Comparison of ENCODE assay signal across 12 cellular contexts in genomic region chr6:37525460-37526357, GRCh38. TPM values are rescaled to one million over a fixed set of nuclear protein-coding genes. Genes with fewer than 3 reads are reported as not detected.
DNase-seq lines count a peak whose midpoint lies in the region; ATAC-seq and TF ChIP-seq lines count a peak whose summit lies in the region.
"Had no signal": no experiment of that assay in that cellular context is flagged by ENCODE, and none has a peak within 500 bp of the region (broad histone marks: within the 10 kb centered on the region; RNA-seq: fewer than 3 reads in every experiment).

No MANE protein-coding gene starts in this region.

- no peaks in the 10 kb centered on the region for H3K27me3 ChIP-seq in GM23338 (ENCODE audit: insufficient read depth)
- H3K27me3 ChIP-seq: thyroid gland had no signal

- H3K9me3 Mint-ChIP-seq in GM23338, result no peaks in the 10 kb centered on the region; the same call in 2 of the 3 replicates

- H3K4me3 ChIP-seq in GM23338 (no peak overlapping the region), fibroblast of pulmonary artery (replicated peaks; ENCODE audit: low read depth, low read length) (no peak overlapping the region)
- H3K4me3 ChIP-seq: thyroid gland had no signal

- H3K27ac Mint-ChIP-seq in GM23338, result no peak overlapping the region

- peaks cover 9% of the 10 kb centered on the region for H3K27me3 Mint-ChIP-seq in GM23338 (ENCODE audit: insufficient read depth, low read depth, poor library complexity)

- ATAC-seq in GM23338, result peak; percentile 87
- ATAC-seq in GM19035 (IDR thresholded peaks at IDR 0.05; ENCODE audit: unreplicated experiment), result no peak
- no peak for ATAC-seq in HG02885 (IDR thresholded peaks at IDR 0.05; ENCODE audit: poor library complexity, unreplicated experiment)
- ATAC-seq in HG03196 (IDR thresholded peaks at IDR 0.05; ENCODE audit: unreplicated experiment), result no peak

- no peak overlapping the region for H3K4me2 ChIP-seq in GM23338

- peak; percentile 39 to 41 for TF ChIP-seq CTCF in GM23338 (conservative IDR thresholded peaks at IDR 0.05; ENCODE audit: low read depth in 2 of 2)
- TF ChIP-seq CTCF in RWPE1 (conservative IDR thresholded peaks at IDR 0.05; ENCODE audit: low read depth), result no peak
- no peak for TF ChIP-seq CTCF in fibroblast of pulmonary artery (IDR thresholded peaks at IDR 0.05; ENCODE audit: low read length, missing control alignments)

- peaks cover 5% of the 10 kb centered on the region; the same call in 1 of the 2 replicates for H4K20me1 ChIP-seq in GM23338 (replicated peaks; ENCODE audit: insufficient read depth)

- CTCF ChIA-PET in RWPE1 (lab: Yijun Ruan, JAX), result no interaction called here

- no peaks in the 10 kb centered on the region for H3K36me3 ChIP-seq in GM23338 (ENCODE audit: insufficient read depth)
- H3K36me3 ChIP-seq: thyroid gland had no signal

- no peaks in the 10 kb centered on the region; the same call in 1 of the 2 replicates for H3K4me1 ChIP-seq in GM23338 (ENCODE audit: insufficient read depth)
- H3K4me1 ChIP-seq: thyroid gland had no signal

- H3F3A ChIP-seq in GM23338 (replicated peaks; ENCODE audit: low read depth), result no peaks in the 10 kb centered on the region

- no peaks in the 10 kb centered on the region for H3K36me3 Mint-ChIP-seq in GM23338 (ENCODE audit: low read depth)

- no peaks in the 10 kb centered on the region for H3K79me2 ChIP-seq in GM23338 (replicated peaks; ENCODE audit: insufficient read depth)

- no peak overlapping the region for H2AFZ ChIP-seq in GM23338

- no peaks in the 10 kb centered on the region for H3K9me2 ChIP-seq in GM23338 (ENCODE audit: insufficient read depth)

- DNase-seq in AG08395 (ENCODE audit: low spot score), result peak; percentile 63
- peak; percentile 81 for DNase-seq in GM23338 (ENCODE audit: low spot score)
- peak; percentile 39 for DNase-seq in RWPE1 (ENCODE audit: low spot score)
- peak; percentile 50 for DNase-seq in fibroblast of pulmonary artery (ENCODE audit: low read depth)
- no peak for DNase-seq in NCI-H2107 (lab: John Stamatoyannopoulos, UW)
- DNase-seq: C1 segment of cervical spinal cord, NCI-H1092 treated with DMSO at 0.1 percent for 48 hours, thyroid gland had no signal

- no peak overlapping the region for H3K4me3 Mint-ChIP-seq in GM23338

- H3K27ac ChIP-seq in GM23338 (ENCODE audit: low read depth) (no peak overlapping the region), RWPE1 (no peak overlapping the region)
- H3K27ac ChIP-seq: thyroid gland, VCaP had no signal

- POLR2A ChIA-PET in RWPE1 (lab: Yijun Ruan, JAX; ENCODE audit: low non-redundant PET), result no interaction called here

- peaks cover 15% of the 10 kb centered on the region; the same call in 2 of the 3 replicates for H3K4me1 Mint-ChIP-seq in GM23338

TF ChIP-seq in GM23338, 12 proteins besides CTCF, POLR2A, EP300 and RAD21 (continues in another document):
- TF ChIP-seq ZNF331 (CRISPR knock-in tag; IDR thresholded peaks at IDR 0.05; ENCODE audit: low read depth), result no peak
- peak; percentile 82 for TF ChIP-seq REST (IDR thresholded peaks at IDR 0.05; ENCODE audit: unreplicated experiment)
- no peak for TF ChIP-seq EZH2 (IDR thresholded peaks at IDR 0.05; ENCODE audit: low read depth, unreplicated experiment)
- TF ChIP-seq ETS1 (IDR thresholded peaks at IDR 0.05), result no peak
- no peak for TF ChIP-seq EZH2phosphoT487 (IDR thresholded peaks at IDR 0.05; ENCODE audit: unreplicated experiment)
- no peak for TF ChIP-seq POLR2AphosphoS5 (IDR thresholded peaks at IDR 0.05; ENCODE audit: low read depth)
- TF ChIP-seq CREB1 (CRISPR knock-in tag; IDR thresholded peaks at IDR 0.05; ENCODE audit: low read depth), result peak; percentile 20; the same call in 1 of the 2 replicates

RNA-seq across cellular contexts. Expression of gene CCDC167, which starts 26.0 kb away (rescaled TPM):
- total RNA-seq in GM23338 (2014; rRNA removed; shearing (Covaris generic)), result 17.6 and 18.0 TPM in 2 replicates
- polyA plus RNA-seq in GM23338 (2016; fragmentation: Nextera tagmentation; extraction: Ambion mirVana), result 21.1 and 21.4 TPM in 2 replicates

Comparison
In these comparisons a context has a peak if more than half of its experiments do, and no peak if none do; other contexts are left out.
1. CTCF ChIP-seq: peak in GM23338 (2 of 2); none in RWPE1 (single experiment) and fibroblast of pulmonary artery (single experiment).